7 cellular contexts compared by ENCODE assay signal in genomic region chr1:167454304-167454928, GRCh38.
A peak's percentile ranks its signal among the peaks of the same experiment; 100 is the strongest.
DNase-seq lines count a peak whose midpoint lies in the region; ATAC-seq and TF ChIP-seq lines count a peak whose summit lies in the region.

No MANE protein-coding gene starts in this region.

- peaks cover 55% of the 10 kb centered on the region for H3K36me3 Mint-ChIP-seq in effector memory CD8-positive, alpha-beta T cell (ENCODE audit: insufficient read depth)
- no peaks in the 10 kb centered on the region for H3K36me3 Mint-ChIP-seq in osteocyte (ENCODE audit: unreplicated experiment)

- H3K9me3 ChIP-seq in OCI-LY3 (ENCODE audit: insufficient read depth, low read length): no peaks in the 10 kb centered on the region

- no peak overlapping the region for H3K27ac ChIP-seq in OCI-LY3 (ENCODE audit: low read length)

- peak overlapping the region; percentile 93 for H3K4me2 ChIP-seq in OCI-LY3 (ENCODE audit: low read length)

- H3K79me2 ChIP-seq in OCI-LY3 (ENCODE audit: low read length): no peaks in the 10 kb centered on the region

- peak overlapping the region; percentile 77 for H3K9ac ChIP-seq in OCI-LY3 (ENCODE audit: low read length)

- peak overlapping the region; percentile 83 to 95 for H3K27ac Mint-ChIP-seq in effector memory CD8-positive, alpha-beta T cell
- peak overlapping the region; percentile 21 for H3K27ac Mint-ChIP-seq in osteocyte (ENCODE audit: unreplicated experiment)

- TF ChIP-seq CTCF in OCI-LY3 (IDR thresholded peaks at IDR 0.05; ENCODE audit: low read depth, low read length) (no peak), osteocyte (IDR thresholded peaks at IDR 0.05) (no peak)

- peak overlapping the region; percentile 84 for H2AFZ ChIP-seq in OCI-LY3 (ENCODE audit: low read depth, low read length)

- H3K27me3 ChIP-seq in H7 (ENCODE audit: control insufficient read depth, insufficient read depth, low read length) (peaks cover 38% of the 10 kb centered on the region), OCI-LY3 (ENCODE audit: low read depth, low read length) (peaks cover 34% of the 10 kb centered on the region)

- H3K27me3 Mint-ChIP-seq in effector memory CD8-positive, alpha-beta T cell: no peaks in the 10 kb centered on the region
- peaks cover 19% of the 10 kb centered on the region for H3K27me3 Mint-ChIP-seq in osteocyte (ENCODE audit: unreplicated experiment)

- DNase-seq in H7 (no peak), osteocyte (ENCODE audit: extremely low spot score, unreplicated experiment) (no peak), kidney tubule cell (ENCODE audit: low spot score) (no peak)
- no peak for DNase-seq in effector memory CD8-positive, alpha-beta T cell

- peaks cover 48 to 59% of the 10 kb centered on the region in 2 donors for H3K4me1 Mint-ChIP-seq in effector memory CD8-positive, alpha-beta T cell (ENCODE audit: low read depth in 2 of 2)
- H3K4me1 Mint-ChIP-seq in osteocyte (ENCODE audit: unreplicated experiment): peaks cover 8% of the 10 kb centered on the region

- H3K9me3 Mint-ChIP-seq in effector memory CD8-positive, alpha-beta T cell: no peaks in the 10 kb centered on the region
- H3K9me3 Mint-ChIP-seq in osteocyte (ENCODE audit: unreplicated experiment): no peaks in the 10 kb centered on the region

- no peaks in the 10 kb centered on the region for H3K36me3 ChIP-seq in H7 (replicated peaks; ENCODE audit: control insufficient read depth, insufficient read depth, low read length)
- H3K36me3 ChIP-seq in OCI-LY3 (replicated peaks; ENCODE audit: low read depth, low read length): no peaks in the 10 kb centered on the region

- no peak for ATAC-seq in effector memory CD8-positive, alpha-beta T cell (replicated peaks)
- ATAC-seq in HG03460 (IDR thresholded peaks at IDR 0.05; ENCODE audit: unreplicated experiment): no peak
- ATAC-seq in GM21360 (IDR thresholded peaks at IDR 0.05; ENCODE audit: unreplicated experiment): no peak

- H3K4me3 Mint-ChIP-seq in effector memory CD8-positive, alpha-beta T cell: peak overlapping the region; percentile 88 to 91
- H3K4me3 Mint-ChIP-seq in osteocyte (ENCODE audit: unreplicated experiment): peak overlapping the region; percentile 53

- peaks cover 13% of the 10 kb centered on the region for H3K4me1 ChIP-seq in OCI-LY3 (ENCODE audit: low read length)

- H4K20me1 ChIP-seq in OCI-LY3 (ENCODE audit: insufficient read depth, low read length): no peaks in the 10 kb centered on the region

- H3K4me3 ChIP-seq in H7 (ENCODE audit: insufficient read depth, low read depth, low read length) (peak overlapping the region; percentile 65), OCI-LY3 (ENCODE audit: low read length) (peak overlapping the region; percentile 90)
